3 cellular contexts compared by ENCODE assay signal in the genomic region with DNA sequence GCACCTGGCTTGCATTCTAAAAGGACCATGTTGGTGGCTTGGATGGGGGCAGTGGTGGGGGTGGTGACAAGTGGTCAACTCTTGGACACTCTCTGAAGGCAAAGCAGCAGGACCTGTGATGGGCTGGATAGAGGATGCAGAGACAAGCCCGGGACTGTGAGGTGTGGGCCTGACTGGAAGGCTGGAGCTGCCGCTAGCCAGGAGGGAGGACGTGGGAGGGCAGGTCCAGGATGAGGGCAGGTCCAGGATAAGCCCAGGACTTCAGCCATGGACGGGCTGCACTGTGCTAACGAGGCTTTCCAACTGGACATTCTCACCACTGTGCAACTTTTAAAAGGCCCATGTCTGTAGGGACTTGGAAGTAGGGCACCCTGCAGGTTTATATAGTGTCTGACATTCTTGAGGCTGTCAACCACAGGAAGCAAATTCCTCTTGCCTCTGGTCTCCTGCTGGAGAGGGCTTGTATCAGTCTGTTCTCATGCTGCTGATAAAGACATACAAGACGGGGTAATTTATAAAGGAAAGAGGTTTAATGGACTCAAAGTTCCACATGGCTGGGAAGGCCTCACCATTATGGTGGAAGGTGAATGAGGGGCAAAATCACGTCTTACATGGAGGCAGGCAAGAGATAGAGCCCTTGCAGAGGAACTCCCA.
TF ChIP-seq lines count a peak whose summit lies in the region.

No MANE protein-coding gene starts in this region.

TF ChIP-seq in SK-N-SH treated with all-trans-retinoic acid at 6 μM for 48 hours, 23 proteins besides CTCF, POLR2A, EP300 and RAD21:
- no peak for TF ChIP-seq PPARA (CRISPR knock-in tag; IDR thresholded peaks at IDR 0.05; ENCODE audit: borderline replicate concordance)
- TF ChIP-seq ZNF565 (CRISPR knock-in tag; conservative IDR thresholded peaks at IDR 0.05; ENCODE audit: low read depth) = no peak
- TF ChIP-seq TOX (CRISPR knock-in tag; IDR thresholded peaks at IDR 0.05; ENCODE audit: borderline replicate concordance) = no peak
- TF ChIP-seq CSDC2 (CRISPR knock-in tag; IDR thresholded peaks at IDR 0.05) = no peak
- no peak for TF ChIP-seq ZNF8 (CRISPR knock-in tag; IDR thresholded peaks at IDR 0.05)
- no peak for TF ChIP-seq RARB (CRISPR knock-in tag; IDR thresholded peaks at IDR 0.05)
- no peak for TF ChIP-seq GLIS3 (CRISPR knock-in tag; IDR thresholded peaks at IDR 0.05)
- no peak for TF ChIP-seq ZFP3 (CRISPR knock-in tag; IDR thresholded peaks at IDR 0.05)
- TF ChIP-seq ZNF70 (CRISPR knock-in tag; IDR thresholded peaks at IDR 0.05) = no peak
- no peak for TF ChIP-seq TCF4 (CRISPR knock-in tag; IDR thresholded peaks at IDR 0.05; ENCODE audit: borderline replicate concordance)
- TF ChIP-seq, protein P1, sequence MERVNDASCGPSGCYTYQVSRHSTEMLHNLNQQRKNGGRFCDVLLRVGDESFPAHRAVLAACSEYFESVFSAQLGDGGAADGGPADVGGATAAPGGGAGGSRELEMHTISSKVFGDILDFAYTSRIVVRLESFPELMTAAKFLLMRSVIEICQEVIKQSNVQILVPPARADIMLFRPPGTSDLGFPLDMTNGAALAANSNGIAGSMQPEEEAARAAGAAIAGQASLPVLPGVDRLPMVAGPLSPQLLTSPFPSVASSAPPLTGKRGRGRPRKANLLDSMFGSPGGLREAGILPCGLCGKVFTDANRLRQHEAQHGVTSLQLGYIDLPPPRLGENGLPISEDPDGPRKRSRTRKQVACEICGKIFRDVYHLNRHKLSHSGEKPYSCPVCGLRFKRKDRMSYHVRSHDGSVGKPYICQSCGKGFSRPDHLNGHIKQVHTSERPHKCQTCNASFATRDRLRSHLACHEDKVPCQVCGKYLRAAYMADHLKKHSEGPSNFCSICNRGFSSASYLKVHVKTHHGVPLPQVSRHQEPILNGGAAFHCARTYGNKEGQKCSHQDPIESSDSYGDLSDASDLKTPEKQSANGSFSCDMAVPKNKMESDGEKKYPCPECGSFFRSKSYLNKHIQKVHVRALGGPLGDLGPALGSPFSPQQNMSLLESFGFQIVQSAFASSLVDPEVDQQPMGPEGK (CRISPR knock-in tag; IDR thresholded peaks at IDR 0.05; ENCODE audit: borderline replicate concordance) = no peak
- no peak for TF ChIP-seq SNAI2 (CRISPR knock-in tag; IDR thresholded peaks at IDR 0.05)
- no peak for TF ChIP-seq ARNTL (CRISPR knock-in tag; IDR thresholded peaks at IDR 0.05; ENCODE audit: borderline replicate concordance, low read depth)
- TF ChIP-seq, protein P2, sequence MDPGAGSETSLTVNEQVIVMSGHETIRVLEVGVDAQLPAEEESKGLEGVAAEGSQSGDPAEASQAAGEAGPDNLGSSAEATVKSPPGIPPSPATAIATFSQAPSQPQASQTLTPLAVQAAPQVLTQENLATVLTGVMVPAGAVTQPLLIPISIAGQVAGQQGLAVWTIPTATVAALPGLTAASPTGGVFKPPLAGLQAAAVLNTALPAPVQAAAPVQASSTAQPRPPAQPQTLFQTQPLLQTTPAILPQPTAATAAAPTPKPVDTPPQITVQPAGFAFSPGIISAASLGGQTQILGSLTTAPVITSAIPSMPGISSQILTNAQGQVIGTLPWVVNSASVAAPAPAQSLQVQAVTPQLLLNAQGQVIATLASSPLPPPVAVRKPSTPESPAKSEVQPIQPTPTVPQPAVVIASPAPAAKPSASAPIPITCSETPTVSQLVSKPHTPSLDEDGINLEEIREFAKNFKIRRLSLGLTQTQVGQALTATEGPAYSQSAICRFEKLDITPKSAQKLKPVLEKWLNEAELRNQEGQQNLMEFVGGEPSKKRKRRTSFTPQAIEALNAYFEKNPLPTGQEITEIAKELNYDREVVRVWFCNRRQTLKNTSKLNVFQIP (CRISPR knock-in tag; IDR thresholded peaks at IDR 0.05; ENCODE audit: borderline replicate concordance, low read depth) = no peak
- TF ChIP-seq ESRRG (CRISPR knock-in tag; IDR thresholded peaks at IDR 0.05) = no peak
- TF ChIP-seq ZFP30 (CRISPR knock-in tag; IDR thresholded peaks at IDR 0.05) = no peak
- no peak for TF ChIP-seq ZC3H10 (CRISPR knock-in tag; IDR thresholded peaks at IDR 0.05)
TF ChIP-seq in SK-N-SH treated with all-trans-retinoic acid at 6 μM for 48 hours: peak in this region for 0.

TF ChIP-seq in SK-N-SH, 30 proteins besides CTCF, POLR2A, EP300 and RAD21:
- TF ChIP-seq TEAD4 (IDR thresholded peaks at IDR 0.05; ENCODE audit: borderline replicate concordance, insufficient read depth) = no peak
- no peak for TF ChIP-seq RFX5 (IDR thresholded peaks at IDR 0.05; ENCODE audit: low read length)
- TF ChIP-seq, protein P3, sequence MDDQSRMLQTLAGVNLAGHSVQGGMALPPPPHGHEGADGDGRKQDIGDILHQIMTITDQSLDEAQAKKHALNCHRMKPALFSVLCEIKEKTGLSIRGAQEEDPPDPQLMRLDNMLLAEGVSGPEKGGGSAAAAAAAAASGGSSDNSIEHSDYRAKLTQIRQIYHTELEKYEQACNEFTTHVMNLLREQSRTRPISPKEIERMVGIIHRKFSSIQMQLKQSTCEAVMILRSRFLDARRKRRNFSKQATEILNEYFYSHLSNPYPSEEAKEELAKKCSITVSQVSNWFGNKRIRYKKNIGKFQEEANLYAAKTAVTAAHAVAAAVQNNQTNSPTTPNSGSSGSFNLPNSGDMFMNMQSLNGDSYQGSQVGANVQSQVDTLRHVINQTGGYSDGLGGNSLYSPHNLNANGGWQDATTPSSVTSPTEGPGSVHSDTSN (IDR thresholded peaks at IDR 0.05) = no peak
- TF ChIP-seq CHD2 (IDR thresholded peaks at IDR 0.05; ENCODE audit: low read length, partially characterized antibody) = no peak
- TF ChIP-seq MXI1 (IDR thresholded peaks at IDR 0.05; ENCODE audit: low read depth, low read length) = no peak
- TF ChIP-seq NRF1 (IDR thresholded peaks at IDR 0.05; ENCODE audit: low read depth, low read length) = no peak
- no peak for TF ChIP-seq SMC3 (IDR thresholded peaks at IDR 0.05; ENCODE audit: low read depth, low read length)
- no peak for TF ChIP-seq FOSL2 (IDR thresholded peaks at IDR 0.05; ENCODE audit: borderline replicate concordance, low read depth)
- TF ChIP-seq GABPA (IDR thresholded peaks at IDR 0.05; ENCODE audit: low read depth) = no peak
- no peak for TF ChIP-seq EZH2phosphoT487 (IDR thresholded peaks at IDR 0.05; ENCODE audit: borderline replicate concordance, low read depth)
- no peak for TF ChIP-seq YY1 (IDR thresholded peaks at IDR 0.05; ENCODE audit: low read depth)
- TF ChIP-seq FOXM1 (IDR thresholded peaks at IDR 0.05; ENCODE audit: low read depth) = no peak
- TF ChIP-seq, protein P4, sequence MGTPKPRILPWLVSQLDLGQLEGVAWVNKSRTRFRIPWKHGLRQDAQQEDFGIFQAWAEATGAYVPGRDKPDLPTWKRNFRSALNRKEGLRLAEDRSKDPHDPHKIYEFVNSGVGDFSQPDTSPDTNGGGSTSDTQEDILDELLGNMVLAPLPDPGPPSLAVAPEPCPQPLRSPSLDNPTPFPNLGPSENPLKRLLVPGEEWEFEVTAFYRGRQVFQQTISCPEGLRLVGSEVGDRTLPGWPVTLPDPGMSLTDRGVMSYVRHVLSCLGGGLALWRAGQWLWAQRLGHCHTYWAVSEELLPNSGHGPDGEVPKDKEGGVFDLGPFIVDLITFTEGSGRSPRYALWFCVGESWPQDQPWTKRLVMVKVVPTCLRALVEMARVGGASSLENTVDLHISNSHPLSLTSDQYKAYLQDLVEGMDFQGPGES (IDR thresholded peaks at IDR 0.05; ENCODE audit: low read depth, low read length) = no peak
- TF ChIP-seq, protein P5, sequence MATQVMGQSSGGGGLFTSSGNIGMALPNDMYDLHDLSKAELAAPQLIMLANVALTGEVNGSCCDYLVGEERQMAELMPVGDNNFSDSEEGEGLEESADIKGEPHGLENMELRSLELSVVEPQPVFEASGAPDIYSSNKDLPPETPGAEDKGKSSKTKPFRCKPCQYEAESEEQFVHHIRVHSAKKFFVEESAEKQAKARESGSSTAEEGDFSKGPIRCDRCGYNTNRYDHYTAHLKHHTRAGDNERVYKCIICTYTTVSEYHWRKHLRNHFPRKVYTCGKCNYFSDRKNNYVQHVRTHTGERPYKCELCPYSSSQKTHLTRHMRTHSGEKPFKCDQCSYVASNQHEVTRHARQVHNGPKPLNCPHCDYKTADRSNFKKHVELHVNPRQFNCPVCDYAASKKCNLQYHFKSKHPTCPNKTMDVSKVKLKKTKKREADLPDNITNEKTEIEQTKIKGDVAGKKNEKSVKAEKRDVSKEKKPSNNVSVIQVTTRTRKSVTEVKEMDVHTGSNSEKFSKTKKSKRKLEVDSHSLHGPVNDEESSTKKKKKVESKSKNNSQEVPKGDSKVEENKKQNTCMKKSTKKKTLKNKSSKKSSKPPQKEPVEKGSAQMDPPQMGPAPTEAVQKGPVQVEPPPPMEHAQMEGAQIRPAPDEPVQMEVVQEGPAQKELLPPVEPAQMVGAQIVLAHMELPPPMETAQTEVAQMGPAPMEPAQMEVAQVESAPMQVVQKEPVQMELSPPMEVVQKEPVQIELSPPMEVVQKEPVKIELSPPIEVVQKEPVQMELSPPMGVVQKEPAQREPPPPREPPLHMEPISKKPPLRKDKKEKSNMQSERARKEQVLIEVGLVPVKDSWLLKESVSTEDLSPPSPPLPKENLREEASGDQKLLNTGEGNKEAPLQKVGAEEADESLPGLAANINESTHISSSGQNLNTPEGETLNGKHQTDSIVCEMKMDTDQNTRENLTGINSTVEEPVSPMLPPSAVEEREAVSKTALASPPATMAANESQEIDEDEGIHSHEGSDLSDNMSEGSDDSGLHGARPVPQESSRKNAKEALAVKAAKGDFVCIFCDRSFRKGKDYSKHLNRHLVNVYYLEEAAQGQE (IDR thresholded peaks at IDR 0.05; ENCODE audit: low read depth, low read length) = no peak
- no peak for TF ChIP-seq GATA2 (CRISPR knock-in tag; IDR thresholded peaks at IDR 0.05)
- no peak for TF ChIP-seq RXRA (IDR thresholded peaks at IDR 0.05; ENCODE audit: borderline replicate concordance, low read depth)
- no peak for TF ChIP-seq RCOR1 (IDR thresholded peaks at IDR 0.05; ENCODE audit: low read length)
- no peak for TF ChIP-seq FOXJ3 (CRISPR knock-in tag; IDR thresholded peaks at IDR 0.05)
- no peak for TF ChIP-seq SIN3A (IDR thresholded peaks at IDR 0.05; ENCODE audit: borderline replicate concordance, low read depth, low read length)

TF ChIP-seq in WTC11, 78 proteins besides CTCF, POLR2A, EP300 and RAD21 (continued from another document):
- TF ChIP-seq, protein P6, sequence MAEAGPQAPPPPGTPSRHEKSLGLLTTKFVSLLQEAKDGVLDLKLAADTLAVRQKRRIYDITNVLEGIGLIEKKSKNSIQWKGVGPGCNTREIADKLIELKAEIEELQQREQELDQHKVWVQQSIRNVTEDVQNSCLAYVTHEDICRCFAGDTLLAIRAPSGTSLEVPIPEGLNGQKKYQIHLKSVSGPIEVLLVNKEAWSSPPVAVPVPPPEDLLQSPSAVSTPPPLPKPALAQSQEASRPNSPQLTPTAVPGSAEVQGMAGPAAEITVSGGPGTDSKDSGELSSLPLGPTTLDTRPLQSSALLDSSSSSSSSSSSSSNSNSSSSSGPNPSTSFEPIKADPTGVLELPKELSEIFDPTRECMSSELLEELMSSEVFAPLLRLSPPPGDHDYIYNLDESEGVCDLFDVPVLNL (CRISPR knock-in tag; IDR thresholded peaks at IDR 0.05; ENCODE audit: borderline replicate concordance, low read depth) = no peak
- TF ChIP-seq OVOL2 (CRISPR knock-in tag; IDR thresholded peaks at IDR 0.05; ENCODE audit: borderline replicate concordance) = no peak
- TF ChIP-seq, protein P7, sequence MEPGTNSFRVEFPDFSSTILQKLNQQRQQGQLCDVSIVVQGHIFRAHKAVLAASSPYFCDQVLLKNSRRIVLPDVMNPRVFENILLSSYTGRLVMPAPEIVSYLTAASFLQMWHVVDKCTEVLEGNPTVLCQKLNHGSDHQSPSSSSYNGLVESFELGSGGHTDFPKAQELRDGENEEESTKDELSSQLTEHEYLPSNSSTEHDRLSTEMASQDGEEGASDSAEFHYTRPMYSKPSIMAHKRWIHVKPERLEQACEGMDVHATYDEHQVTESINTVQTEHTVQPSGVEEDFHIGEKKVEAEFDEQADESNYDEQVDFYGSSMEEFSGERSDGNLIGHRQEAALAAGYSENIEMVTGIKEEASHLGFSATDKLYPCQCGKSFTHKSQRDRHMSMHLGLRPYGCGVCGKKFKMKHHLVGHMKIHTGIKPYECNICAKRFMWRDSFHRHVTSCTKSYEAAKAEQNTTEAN (CRISPR knock-in tag; IDR thresholded peaks at IDR 0.05) = no peak
- no peak for TF ChIP-seq JUN (CRISPR knock-in tag; IDR thresholded peaks at IDR 0.05)
- TF ChIP-seq, protein P8, sequence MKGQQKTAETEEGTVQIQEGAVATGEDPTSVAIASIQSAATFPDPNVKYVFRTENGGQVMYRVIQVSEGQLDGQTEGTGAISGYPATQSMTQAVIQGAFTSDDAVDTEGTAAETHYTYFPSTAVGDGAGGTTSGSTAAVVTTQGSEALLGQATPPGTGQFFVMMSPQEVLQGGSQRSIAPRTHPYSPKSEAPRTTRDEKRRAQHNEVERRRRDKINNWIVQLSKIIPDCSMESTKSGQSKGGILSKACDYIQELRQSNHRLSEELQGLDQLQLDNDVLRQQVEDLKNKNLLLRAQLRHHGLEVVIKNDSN (CRISPR knock-in tag; IDR thresholded peaks at IDR 0.05) = no peak
- TF ChIP-seq, protein P9, sequence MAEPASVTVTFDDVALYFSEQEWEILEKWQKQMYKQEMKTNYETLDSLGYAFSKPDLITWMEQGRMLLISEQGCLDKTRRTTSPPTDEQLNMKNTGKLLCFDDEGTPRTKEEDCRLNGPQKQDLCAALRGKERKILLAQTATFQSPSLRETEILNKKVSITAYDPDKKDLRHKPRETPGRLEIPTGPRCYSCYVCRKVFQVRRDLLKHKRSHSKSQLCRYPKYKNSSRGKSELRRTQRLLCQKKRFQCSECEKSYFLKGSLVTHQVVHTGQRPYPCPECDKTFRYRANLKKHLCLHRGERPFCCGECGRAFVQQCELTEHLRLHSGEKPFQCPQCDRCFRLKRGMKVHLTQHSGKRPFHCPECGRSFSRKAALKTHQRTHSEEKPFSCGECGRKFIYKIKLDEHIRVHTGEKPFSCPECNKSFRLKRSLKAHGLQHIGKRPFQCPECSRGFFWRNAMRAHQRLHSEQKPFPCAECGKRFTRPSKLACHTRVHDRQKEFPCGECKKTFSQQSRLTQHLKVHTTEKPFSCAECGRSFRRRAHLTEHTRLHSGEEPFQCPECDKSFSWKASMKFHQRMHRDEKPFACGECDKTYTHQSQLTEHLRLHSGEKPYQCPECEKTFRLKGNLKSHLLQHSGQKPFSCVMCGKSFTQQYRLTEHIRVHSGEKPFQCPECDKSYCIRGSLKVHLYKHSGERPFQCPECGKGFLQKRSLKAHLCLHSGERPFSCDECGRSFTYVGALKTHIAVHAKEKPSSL (CRISPR knock-in tag; conservative IDR thresholded peaks at IDR 0.05) = no peak
- TF ChIP-seq, protein P10, sequence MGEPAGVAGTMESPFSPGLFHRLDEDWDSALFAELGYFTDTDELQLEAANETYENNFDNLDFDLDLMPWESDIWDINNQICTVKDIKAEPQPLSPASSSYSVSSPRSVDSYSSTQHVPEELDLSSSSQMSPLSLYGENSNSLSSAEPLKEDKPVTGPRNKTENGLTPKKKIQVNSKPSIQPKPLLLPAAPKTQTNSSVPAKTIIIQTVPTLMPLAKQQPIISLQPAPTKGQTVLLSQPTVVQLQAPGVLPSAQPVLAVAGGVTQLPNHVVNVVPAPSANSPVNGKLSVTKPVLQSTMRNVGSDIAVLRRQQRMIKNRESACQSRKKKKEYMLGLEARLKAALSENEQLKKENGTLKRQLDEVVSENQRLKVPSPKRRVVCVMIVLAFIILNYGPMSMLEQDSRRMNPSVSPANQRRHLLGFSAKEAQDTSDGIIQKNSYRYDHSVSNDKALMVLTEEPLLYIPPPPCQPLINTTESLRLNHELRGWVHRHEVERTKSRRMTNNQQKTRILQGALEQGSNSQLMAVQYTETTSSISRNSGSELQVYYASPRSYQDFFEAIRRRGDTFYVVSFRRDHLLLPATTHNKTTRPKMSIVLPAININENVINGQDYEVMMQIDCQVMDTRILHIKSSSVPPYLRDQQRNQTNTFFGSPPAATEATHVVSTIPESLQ (CRISPR knock-in tag; IDR thresholded peaks at IDR 0.05) = no peak
- no peak for TF ChIP-seq NFYB (CRISPR knock-in tag; conservative IDR thresholded peaks at IDR 0.05; ENCODE audit: low read depth)
- no peak for TF ChIP-seq CBFB (CRISPR knock-in tag; IDR thresholded peaks at IDR 0.05; ENCODE audit: low read depth)
- TF ChIP-seq GTF2I (CRISPR knock-in tag; conservative IDR thresholded peaks at IDR 0.05) = no peak
